In the genomic region with DNA sequence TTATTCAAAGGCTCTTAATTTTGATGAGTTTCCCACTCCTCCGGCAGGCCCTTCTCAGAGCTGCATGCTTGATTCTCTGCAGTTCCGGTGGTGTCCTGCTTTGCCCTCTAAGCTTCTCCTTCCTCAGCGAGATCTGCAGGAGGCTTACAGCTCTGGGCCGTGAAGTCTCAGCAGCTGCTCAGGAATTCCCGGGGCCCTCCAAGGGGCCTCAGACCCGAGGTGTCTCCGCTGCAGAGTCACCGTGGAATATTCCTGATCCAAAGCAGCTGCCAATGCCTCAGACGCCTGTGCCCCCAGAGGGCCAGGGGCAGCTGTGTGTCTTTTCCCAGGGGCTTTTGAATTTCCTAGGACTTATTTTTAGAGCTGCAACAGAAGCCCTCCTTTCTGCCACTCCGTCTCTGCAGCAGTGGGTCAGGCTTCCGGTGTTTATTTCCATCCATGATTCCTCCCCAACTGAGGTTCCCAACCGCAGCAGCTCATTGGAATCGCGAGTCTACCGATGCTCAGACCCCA, we compare ENCODE assay signal across 16 cellular contexts. TPM values are rescaled to one million over a fixed set of nuclear protein-coding genes. Genes with fewer than 3 reads are reported as not detected.
DNase-seq lines count a peak whose midpoint lies in the region; ATAC-seq, FAIRE-seq and TF ChIP-seq lines count a peak whose summit lies in the region.
"Had no signal": no experiment of that assay in that cellular context is flagged by ENCODE, and none has a peak within 500 bp of the region (broad histone marks: within the 10 kb centered on the region; RNA-seq: fewer than 3 reads in every experiment).

No MANE protein-coding gene starts in this region.

- H3K27ac ChIP-seq in H9 (ENCODE audit: insufficient read length, low read depth, low read length) (no peak overlapping the region), left ventricle myocardium inferior (replicated peaks) (peak overlapping the region; percentile 29), osteoblast (ENCODE audit: low read depth, low read length) (no peak overlapping the region)
- H3K27ac ChIP-seq in CD8-positive, alpha-beta memory T cell (ENCODE audit: low read depth, low read length), result no peak overlapping the region

- no peak overlapping the region for H4K8ac ChIP-seq in H9 (replicated peaks; ENCODE audit: insufficient read length, low read depth, low read length)

- POLR2A ChIA-PET in CD8-positive, alpha-beta memory T cell (lab: Charles Lee), result interaction anchor here (0.6 kb wide), 1 partner anchor 9 kb away, joined by 4 read pairs; no protein-coding TSS in a partner anchor

- H3K9me3 Mint-ChIP-seq in H9, result peaks cover 0 to 1% of the 10 kb centered on the region in 2 experiments; a peak in 1 of 5 replicates
- H3K9me3 Mint-ChIP-seq in CD8-positive, alpha-beta memory T cell, result no peaks in the 10 kb centered on the region
- H3K9me3 Mint-ChIP-seq: natural killer cell treated with Interleukin-12 subunit alpha and Interleukin-12 subunit beta and Interleukin-15 and Interleukin-18, amount 100 ng/mL, for 72 hours had no signal

- H3K9ac ChIP-seq in H9 (ENCODE audit: extremely low read depth, insufficient read length, low read length) (no peak overlapping the region), NT2/D1 (ENCODE audit: insufficient read length, low read depth) (peak overlapping the region; percentile 68)

- H3K4me3 Mint-ChIP-seq in H9, result peak overlapping the region in 1 of 2 experiments; percentile 55; a peak in 2 of 5 replicates
- H3K4me3 Mint-ChIP-seq in CD8-positive, alpha-beta memory T cell, result no peak overlapping the region
- H3K4me3 Mint-ChIP-seq: natural killer cell treated with Interleukin-12 subunit alpha and Interleukin-12 subunit beta and Interleukin-15 and Interleukin-18, amount 100 ng/mL, for 72 hours had no signal

- H3K23ac ChIP-seq in H9 (ENCODE audit: insufficient read length, low read depth, low read length), result no peak overlapping the region

- FAIRE-seq in urothelium cell line (lab: Jason Lieb, UNC), result no peak

- DNase-seq in H9, result peak; percentile 78
- DNase-seq in NT2/D1 (ENCODE audit: low read depth, low spot score), result peak; percentile 86
- no peak for DNase-seq in left ventricle myocardium inferior
- peak; percentile 77 for DNase-seq in osteoblast (ENCODE audit: insufficient read length, low spot score, missing footprints)
- no peak for DNase-seq in urothelium cell line (ENCODE audit: low spot score)
- DNase-seq in stimulated activated CD4-positive, alpha-beta T cell treated with anti-CD3 and anti-CD28 coated beads, Interleukin-15, amount 100 ng/mL, for 24 hours, result no peak
- no peak for DNase-seq in CD8-positive, alpha-beta memory T cell
- DNase-seq: activated CD4-positive, alpha-beta T cell treated with anti-CD3 and anti-CD28 coated beads, Interleukin-2, amount 50 U/mL, for 4 hours; activated naive CD4-positive, alpha-beta T cell treated with anti-CD3 and anti-CD28 coated beads, Interleukin-2, amount 50 U/mL, for 16 hours; Calu3; effector CD4-positive, alpha-beta T cell; NCI-H446; stimulated activated CD4-positive, alpha-beta T cell treated with anti-CD3 and anti-CD28 coated beads, Interleukin-2, amount 100 ng/mL, for 48 hours had no signal

- H3K23me2 ChIP-seq in H9 (ENCODE audit: insufficient read length, low read depth, low read length, poor library complexity, severe bottlenecking), result no peaks in the 10 kb centered on the region

- H2BK12ac ChIP-seq in H9 (ENCODE audit: insufficient read length, low read depth, low read length), result no peak overlapping the region

- intact Hi-C loops in left ventricle myocardium inferior (cut with micrococcal nuclease), result no loop called here

- H3K36me3 ChIP-seq in NT2/D1 (ENCODE audit: insufficient read depth, insufficient read length, low read length), result no peaks in the 10 kb centered on the region
- no peaks in the 10 kb centered on the region for H3K36me3 ChIP-seq in left ventricle myocardium inferior
- no peaks in the 10 kb centered on the region for H3K36me3 ChIP-seq in osteoblast (ENCODE audit: insufficient read depth, low read length)
- no peaks in the 10 kb centered on the region for H3K36me3 ChIP-seq in CD8-positive, alpha-beta memory T cell (ENCODE audit: insufficient read depth, low read length)

- no peak for ATAC-seq in GM19351 (IDR thresholded peaks at IDR 0.05; ENCODE audit: unreplicated experiment)
- ATAC-seq: natural killer cell treated with Interleukin-12 subunit alpha and Interleukin-12 subunit beta and Interleukin-15 and Interleukin-18, amount 100 ng/mL, for 72 hours; SK-N-SH treated with all-trans-retinoic acid at 6 μM for 48 hours had no signal

- H3K27me3 ChIP-seq in H9 (ENCODE audit: insufficient read depth, low read length) (no peaks in the 10 kb centered on the region), NT2/D1 (ENCODE audit: insufficient read depth, insufficient read length) (no peaks in the 10 kb centered on the region), left ventricle myocardium inferior (ENCODE audit: low read depth) (peaks cover 9% of the 10 kb centered on the region), osteoblast (ENCODE audit: insufficient read depth, low read length) (peaks cover 18% of the 10 kb centered on the region)
- H3K27me3 ChIP-seq in CD8-positive, alpha-beta memory T cell (ENCODE audit: insufficient read depth, low read length, poor library complexity, severe bottlenecking), result peaks cover 5% of the 10 kb centered on the region

- peaks cover 20 to 27% of the 10 kb centered on the region in 2 experiments for H3K4me1 Mint-ChIP-seq in H9
- H3K4me1 Mint-ChIP-seq in CD8-positive, alpha-beta memory T cell, result peaks cover 0 to 13% (median 7%) of the 10 kb centered on the region in 3 donors

- H2BK120ac ChIP-seq in H9 (ENCODE audit: low read depth, low read length, poor library complexity, severe bottlenecking), result no peak overlapping the region

- H3T11ph ChIP-seq in H9 (ENCODE audit: low read length), result no peak overlapping the region

- peaks cover 3% of the 10 kb centered on the region; the same call in 1 of the 2 replicates for H3K4me1 ChIP-seq in H9 (ENCODE audit: insufficient read depth, low read length)
- peaks cover 16% of the 10 kb centered on the region for H3K4me1 ChIP-seq in NT2/D1 (ENCODE audit: insufficient read depth, insufficient read length)
- H3K4me1 ChIP-seq in left ventricle myocardium inferior, result peaks cover 20% of the 10 kb centered on the region
- H3K4me1 ChIP-seq in osteoblast (ENCODE audit: insufficient read depth, low read length), result no peaks in the 10 kb centered on the region
- peaks cover 5% of the 10 kb centered on the region for H3K4me1 ChIP-seq in CD8-positive, alpha-beta memory T cell (ENCODE audit: insufficient read depth, low read length)

- H3K18ac ChIP-seq in H9 (ENCODE audit: insufficient read length, low read depth, low read length), result no peak overlapping the region

- no peak overlapping the region for H3K14ac ChIP-seq in H9 (ENCODE audit: insufficient read depth, low read length)

- CTCF ChIA-PET in CD8-positive, alpha-beta memory T cell (lab: Charles Lee), result interaction anchor here (0.9 kb wide), 1 partner anchor 17 kb away, joined by 3 read pairs; no protein-coding TSS in a partner anchor

- no peak overlapping the region for H2AK5ac ChIP-seq in H9 (ENCODE audit: insufficient read length, low read length)

- H2AFZ ChIP-seq in H9 (ENCODE audit: low read length) (peak overlapping the region; percentile 2), osteoblast (ENCODE audit: low read length) (peak overlapping the region; percentile 35)

- peak overlapping the region; percentile 9 for H3K4me3 ChIP-seq in NT2/D1 (ENCODE audit: insufficient read length, low read depth)
- peak overlapping the region; percentile 19 for H3K4me3 ChIP-seq in left ventricle myocardium inferior
- H3K4me3 ChIP-seq in osteoblast (ENCODE audit: insufficient read depth, low read length), result no peak overlapping the region
- no peak overlapping the region for H3K4me3 ChIP-seq in CD8-positive, alpha-beta memory T cell (ENCODE audit: low read length)

- no peak overlapping the region for H4K91ac ChIP-seq in H9 (ENCODE audit: insufficient read length, low read depth, low read length)

- TF ChIP-seq CTCF in H9 (conservative IDR thresholded peaks at IDR 0.05) (no peak), left ventricle myocardium inferior (IDR thresholded peaks at IDR 0.05; ENCODE audit: borderline replicate concordance) (no peak), osteoblast (IDR thresholded peaks at IDR 0.05; ENCODE audit: extremely low read depth, low read depth, low read length) (no peak)

- H4K20me1 ChIP-seq in H9 (ENCODE audit: control insufficient read depth, insufficient read depth, insufficient read length), result peaks cover 3% of the 10 kb centered on the region
- no peaks in the 10 kb centered on the region for H4K20me1 ChIP-seq in osteoblast (ENCODE audit: insufficient read depth, low read length)

- H3K9me3 ChIP-seq in H9 (ENCODE audit: control insufficient read depth, low read depth, low read length) (no peaks in the 10 kb centered on the region), NT2/D1 (ENCODE audit: insufficient read depth, low read length) (no peaks in the 10 kb centered on the region), left ventricle myocardium inferior (replicated peaks) (no peaks in the 10 kb centered on the region), osteoblast (ENCODE audit: low read depth, low read length) (no peaks in the 10 kb centered on the region)
- no peaks in the 10 kb centered on the region for H3K9me3 ChIP-seq in CD8-positive, alpha-beta memory T cell (ENCODE audit: low read length)

- H3K27ac Mint-ChIP-seq in H9, result peak overlapping the region; percentile 20 to 89 (median 50); a peak in 6 of 7 replicates
- no peak overlapping the region for H3K27ac Mint-ChIP-seq in CD8-positive, alpha-beta memory T cell
- H3K27ac Mint-ChIP-seq: natural killer cell treated with Interleukin-12 subunit alpha and Interleukin-12 subunit beta and Interleukin-15 and Interleukin-18, amount 100 ng/mL, for 72 hours had no signal

- H2BK15ac ChIP-seq in H9 (ENCODE audit: low read depth, low read length), result no peak overlapping the region

- H3K27me3 Mint-ChIP-seq in H9 (ENCODE audit: low read depth), result peaks cover 17% of the 10 kb centered on the region
- H3K27me3 Mint-ChIP-seq in CD8-positive, alpha-beta memory T cell, result peaks cover 10 to 24% of the 10 kb centered on the region in 2 donors
- H3K27me3 Mint-ChIP-seq: natural killer cell treated with Interleukin-12 subunit alpha and Interleukin-12 subunit beta and Interleukin-15 and Interleukin-18, amount 100 ng/mL, for 72 hours had no signal

- no peaks in the 10 kb centered on the region; a peak in 1 of 7 replicates for H3K36me3 Mint-ChIP-seq in H9 (ENCODE audit: insufficient read depth in 1 of 3, low read depth in 3 of 3)
- H3K36me3 Mint-ChIP-seq in CD8-positive, alpha-beta memory T cell, result no peaks in the 10 kb centered on the region
- H3K36me3 Mint-ChIP-seq: natural killer cell treated with Interleukin-12 subunit alpha and Interleukin-12 subunit beta and Interleukin-15 and Interleukin-18, amount 100 ng/mL, for 72 hours had no signal

- no CpG with 5 or more reads among the region's 15 CpGs for WGBS in H9 (ENCODE audit: extremely low coverage, insufficient read length, low lambda C conversion rate)

- H3K4me2 ChIP-seq in H9 (ENCODE audit: insufficient read depth, insufficient read length, low read length), result peak overlapping the region; percentile 2
- H3K4me2 ChIP-seq in osteoblast (ENCODE audit: insufficient read depth, low read length), result no peak overlapping the region

- H2BK5ac ChIP-seq in H9 (ENCODE audit: insufficient read length, low read length), result no peak overlapping the region

- H2BK20ac ChIP-seq in H9 (ENCODE audit: low read depth, low read length, poor library complexity, severe bottlenecking), result no peak overlapping the region

- H4K5ac ChIP-seq in H9 (ENCODE audit: insufficient read length, low read depth, low read length), result no peak overlapping the region

- H3K4ac ChIP-seq in H9 (ENCODE audit: low read depth, low read length), result no peak overlapping the region

- H3K79me2 ChIP-seq in H9 (ENCODE audit: insufficient read depth, low read length) (no peaks in the 10 kb centered on the region), osteoblast (ENCODE audit: insufficient read depth, low read length) (no peaks in the 10 kb centered on the region)

- no peaks in the 10 kb centered on the region for H3K79me1 ChIP-seq in H9 (ENCODE audit: insufficient read depth, low read depth, low read length, poor library complexity, severe bottlenecking)

- no peak overlapping the region for H3K56ac ChIP-seq in H9 (ENCODE audit: insufficient read length, low read depth, low read length)

RNA-seq across cellular contexts. Expression of a gene that starts 37.2 kb away (rescaled TPM):
- total RNA-seq in H9 (2021) (10.8 and 11.1 TPM in 2 replicates), left ventricle myocardium inferior (16.8 TPM), osteoblast (35.9 and 39.4 TPM in 2 replicates)
- total RNA-seq in CD8-positive, alpha-beta memory T cell, result 10 to 100 TPM; 38.0 to 39.0 TPM
- 15.9 TPM for polyA plus RNA-seq in CD8-positive, alpha-beta memory T cell

RNA-seq across cellular contexts. Expression of a gene that starts 56.1 kb away (rescaled TPM):
- 11.2 and 12.2 TPM in 2 replicates for total RNA-seq in H9 (2021)
- 7.5 TPM for total RNA-seq in left ventricle myocardium inferior
- total RNA-seq in osteoblast, result 0.29 and 1.4 TPM in 2 replicates
- 100 to 1,000 TPM; 101 to 105 TPM for total RNA-seq in CD8-positive, alpha-beta memory T cell
- 45.6 TPM for polyA plus RNA-seq in CD8-positive, alpha-beta memory T cell

Comparison
In these comparisons a context has a peak if more than half of its experiments do, and no peak if none do; other contexts are left out.
1. DNase-seq: peak in H9 (single experiment), NT2/D1 (single experiment) and osteoblast (single experiment); none in left ventricle myocardium inferior (single experiment), urothelium cell line (single experiment), stimulated activated CD4-positive, alpha-beta T cell treated with anti-CD3 and anti-CD28 coated beads, Interleukin-15, amount 100 ng/mL, for 24 hours (single experiment) and CD8-positive, alpha-beta memory T cell (0 of 5).
2. H3K27ac Mint-ChIP-seq: peak in H9 (3 of 3); none in CD8-positive, alpha-beta memory T cell (0 of 8).
3. H3K4me3 ChIP-seq: peak in NT2/D1 (single experiment) and left ventricle myocardium inferior (single experiment); none in osteoblast (single experiment) and CD8-positive, alpha-beta memory T cell (single experiment).